ENCODE assay signal across 1 cellular context in genomic region chrX:155534800-155535199, GRCh38.
TF ChIP-seq lines count a peak whose summit lies in the region.

No MANE protein-coding gene starts in this region.

TF ChIP-seq in K562, 482 proteins besides CTCF, POLR2A, EP300 and RAD21 (continued from another document):
- TF ChIP-seq ZNF318 (IDR thresholded peaks at IDR 0.05; ENCODE audit: borderline replicate concordance in 1 of 2, low read depth in 1 of 2): no peak
- no peak for TF ChIP-seq GABPA (tag; conservative IDR thresholded peaks at IDR 0.05; ENCODE audit: low read depth)
- no peak for TF ChIP-seq NFIX (CRISPR knock-in tag; IDR thresholded peaks at IDR 0.05; ENCODE audit: low read depth)
- TF ChIP-seq MECOM (CRISPR knock-in tag; IDR thresholded peaks at IDR 0.05): no peak
